ENCODE assay signal across 1 cellular context in genomic region chr3:42088803-42089520, GRCh38.
TF ChIP-seq lines count a peak whose summit lies in the region.

No MANE protein-coding gene starts in this region.

TF ChIP-seq in HepG2, 621 proteins besides CTCF, POLR2A, EP300 and RAD21 (continued from another document):
- TF ChIP-seq E2F2 (CRISPR knock-in tag; IDR thresholded peaks at IDR 0.05; ENCODE audit: borderline replicate concordance), result no peak
- TF ChIP-seq IRF9 (CRISPR knock-in tag; IDR thresholded peaks at IDR 0.05; ENCODE audit: borderline replicate concordance), result no peak
